ENCODE assay signal across 13 cellular contexts in the genomic region with DNA sequence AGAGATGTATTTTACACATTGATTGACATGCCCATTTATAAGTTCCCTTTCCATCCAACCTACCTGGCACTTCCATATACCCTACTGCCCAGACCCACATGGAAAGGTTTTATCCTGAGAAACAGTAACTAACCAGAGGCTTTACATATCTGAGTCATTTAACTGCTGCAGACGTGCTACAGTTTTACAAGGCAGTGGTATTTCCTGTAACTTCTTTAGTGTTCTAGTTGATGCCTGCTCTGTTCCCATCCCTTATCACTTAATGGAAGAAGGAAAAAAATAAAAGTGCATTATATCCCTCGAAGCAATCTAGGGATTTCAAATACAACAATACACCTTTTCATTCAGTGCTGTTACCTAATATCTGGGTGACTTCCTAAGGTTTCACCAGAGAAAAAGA.
DNase-seq lines count a peak whose midpoint lies in the region; ATAC-seq lines count a peak whose summit lies in the region.
"Had no signal": no experiment of that assay in that cellular context is flagged by ENCODE, and none has a peak within 500 bp of the region (broad histone marks: within the 10 kb centered on the region; RNA-seq: fewer than 3 reads in every experiment).

No MANE protein-coding gene starts in this region.

- no peaks in the 10 kb centered on the region for H3K36me3 ChIP-seq in mesodermal cell (ENCODE audit: control insufficient read depth, insufficient read depth, low read length)

- intact Hi-C loops in dendritic cell treated with granulocyte-macrophage colony-stimulating factor and Interleukin-4, amounts not matched to agents 40 ng/mL and 50 ng/mL, for 4 days (cut with micrococcal nuclease): no loop called here

- no peaks in the 10 kb centered on the region for H3K9me3 ChIP-seq in mesodermal cell (ENCODE audit: control insufficient read depth, low read length)

- no peak overlapping the region for H3K4me3 Mint-ChIP-seq in dendritic cell treated with granulocyte-macrophage colony-stimulating factor and Interleukin-4, amounts not matched to agents 40 ng/mL and 50 ng/mL, for 4 days
- no peak overlapping the region for H3K4me3 Mint-ChIP-seq in naive thymus-derived CD8-positive, alpha-beta T cell
- H3K4me3 Mint-ChIP-seq: natural killer cell treated with Interleukin-12 subunit alpha and Interleukin-12 subunit beta and Interleukin-15 and Interleukin-18, amount 100 ng/mL, for 72 hours had no signal

- no CpG with 5 or more reads among the region's 2 CpGs for WGBS in mesodermal cell (ENCODE audit: insufficient coverage in 2 of 2), 2 experiments

- no peaks in the 10 kb centered on the region for H3K27me3 Mint-ChIP-seq in dendritic cell treated with granulocyte-macrophage colony-stimulating factor and Interleukin-4, amounts not matched to agents 40 ng/mL and 50 ng/mL, for 4 days
- H3K27me3 Mint-ChIP-seq in naive thymus-derived CD8-positive, alpha-beta T cell: peaks cover 0 to 34% (median 12%) of the 10 kb centered on the region in 5 donors

- no peak for ATAC-seq in GM19395 (IDR thresholded peaks at IDR 0.05; ENCODE audit: unreplicated experiment)
- ATAC-seq in HG02623 (IDR thresholded peaks at IDR 0.05; ENCODE audit: unreplicated experiment): no peak
- ATAC-seq in naive thymus-derived CD8-positive, alpha-beta T cell: no peak
- ATAC-seq: activated naive CD4-positive, alpha-beta T cell treated with anti-CD3 and anti-CD28 coated beads, Interleukin-2, amount 50 U/mL, for 72 hours; sciatic nerve had no signal

- peak overlapping the region; percentile 99 for H3K27ac Mint-ChIP-seq in dendritic cell treated with granulocyte-macrophage colony-stimulating factor and Interleukin-4, amounts not matched to agents 40 ng/mL and 50 ng/mL, for 4 days
- H3K27ac Mint-ChIP-seq in naive thymus-derived CD8-positive, alpha-beta T cell: no peak overlapping the region
- H3K27ac Mint-ChIP-seq: activated naive CD4-positive, alpha-beta T cell treated with anti-CD3 and anti-CD28 coated beads, Interleukin-2, amount 50 U/mL, for 72 hours; natural killer cell treated with Interleukin-12 subunit alpha and Interleukin-12 subunit beta and Interleukin-15 and Interleukin-18, amount 100 ng/mL, for 72 hours had no signal

- peak overlapping the region; percentile 71 for H3K27ac ChIP-seq in mesodermal cell (ENCODE audit: low read depth, low read length, severe bottlenecking)

- POLR2A ChIA-PET in naive thymus-derived CD8-positive, alpha-beta T cell (lab: Charles Lee): no interaction called here

- H3K4me3 ChIP-seq in mesodermal cell (ENCODE audit: extremely low read depth, insufficient read depth, low read length, poor library complexity, severe bottlenecking): no peak overlapping the region

- H3K4me1 ChIP-seq in mesodermal cell (ENCODE audit: control insufficient read depth, insufficient read depth, low read length, poor library complexity, severe bottlenecking): peaks cover 25% of the 10 kb centered on the region

- peaks cover 81% of the 10 kb centered on the region for H3K4me1 Mint-ChIP-seq in dendritic cell treated with granulocyte-macrophage colony-stimulating factor and Interleukin-4, amounts not matched to agents 40 ng/mL and 50 ng/mL, for 4 days (ENCODE audit: low read depth)
- H3K4me1 Mint-ChIP-seq in naive thymus-derived CD8-positive, alpha-beta T cell: peaks cover 0 to 3% (median 0%) of the 10 kb centered on the region in 4 donors

- H3K9me3 Mint-ChIP-seq in dendritic cell treated with granulocyte-macrophage colony-stimulating factor and Interleukin-4, amounts not matched to agents 40 ng/mL and 50 ng/mL, for 4 days: peaks cover 15% of the 10 kb centered on the region
- peaks cover 0 to 3% (median 0%) of the 10 kb centered on the region in 9 donors for H3K9me3 Mint-ChIP-seq in naive thymus-derived CD8-positive, alpha-beta T cell
- H3K9me3 Mint-ChIP-seq: natural killer cell treated with Interleukin-12 subunit alpha and Interleukin-12 subunit beta and Interleukin-15 and Interleukin-18, amount 100 ng/mL, for 72 hours had no signal

- H3K36me3 Mint-ChIP-seq in dendritic cell treated with granulocyte-macrophage colony-stimulating factor and Interleukin-4, amounts not matched to agents 40 ng/mL and 50 ng/mL, for 4 days (ENCODE audit: low read depth): peaks cover 29% of the 10 kb centered on the region
- no peaks in the 10 kb centered on the region for H3K36me3 Mint-ChIP-seq in naive thymus-derived CD8-positive, alpha-beta T cell
- H3K36me3 Mint-ChIP-seq: activated naive CD4-positive, alpha-beta T cell treated with anti-CD3 and anti-CD28 coated beads, Interleukin-2, amount 50 U/mL, for 72 hours; natural killer cell treated with Interleukin-12 subunit alpha and Interleukin-12 subunit beta and Interleukin-15 and Interleukin-18, amount 100 ng/mL, for 72 hours had no signal

- DNase-seq in EH (ENCODE audit: low read depth): peak; percentile 91
- DNase-seq in M059J (ENCODE audit: low read depth): peak; percentile 75
- DNase-seq in DMS53 treated with DMSO at 0.1 percent for 48 hours (lab: John Stamatoyannopoulos, UW; ENCODE audit: unreplicated experiment): no peak
- DNase-seq in naive thymus-derived CD8-positive, alpha-beta T cell: no peak
- DNase-seq: NCI-H82, SHP77 treated with DMSO at 0.1 percent for 48 hours had no signal

Comparison
In these comparisons a context has a peak if more than half of its experiments do, and no peak if none do; other contexts are left out.
1. DNase-seq: peak in EH (single experiment) and M059J (single experiment); none in DMS53 treated with DMSO at 0.1 percent for 48 hours (single experiment) and naive thymus-derived CD8-positive, alpha-beta T cell (0 of 10).